ENCODE assay signal across 32 cellular contexts in genomic region chr15:38030609-38031008, GRCh38.
"Had no signal": no experiment of that assay in that cellular context is flagged by ENCODE, and none has a peak within 500 bp of the region (broad histone marks: within the 10 kb centered on the region; RNA-seq: fewer than 3 reads in every experiment).

No MANE protein-coding gene starts in this region.

- H3K36me3 Mint-ChIP-seq: activated CD4-positive, alpha-beta memory T cell treated with anti-CD3 and anti-CD28 coated beads for 36 hours; activated CD8-positive, alpha-beta memory T cell treated with anti-CD3 and anti-CD28 coated beads, Interleukin-2, amount 10 ng/mL, durations not matched to agents 7 days and 5 days; activated naive CD8-positive, alpha-beta T cell had no signal

- H3K9me3 ChIP-seq: esophagus squamous epithelium, gastroesophageal sphincter had no signal

- H3K36me3 ChIP-seq: brain microvascular endothelial cell, esophagus squamous epithelium, gastroesophageal sphincter had no signal

- FAIRE-seq: astrocyte, bronchial epithelial cell, endometrium had no signal

- H3K4me3 ChIP-seq: coronary artery, esophagus squamous epithelium, gastroesophageal sphincter had no signal

- H3K27me3 ChIP-seq: brain microvascular endothelial cell, esophagus squamous epithelium, gastroesophageal sphincter had no signal

- H3K4me1 Mint-ChIP-seq: activated CD4-positive, alpha-beta T cell treated with anti-CD3 and anti-CD28 coated beads for 36 hours; activated CD4-positive, alpha-beta T cell treated with anti-CD3 and anti-CD28 coated beads, Interleukin-2, amount 10 ng/mL, durations not matched to agents 24 days and 14 days; activated CD8-positive, alpha-beta memory T cell treated with anti-CD3 and anti-CD28 coated beads, Interleukin-2, amount 10 ng/mL, durations not matched to agents 7 days and 5 days; central memory CD8-positive, alpha-beta T cell had no signal

- DNase-seq: activated CD4-positive, alpha-beta memory T cell treated with anti-CD3 and anti-CD28 coated beads for 36 hours; activated CD4-positive, alpha-beta T cell treated with anti-CD3 and anti-CD28 coated beads for 36 hours; activated CD4-positive, alpha-beta T cell treated with anti-CD3 and anti-CD28 coated beads, Interleukin-2, amount 10 ng/mL, durations not matched to agents 24 days and 14 days; activated CD4-positive, CD25-positive, alpha-beta regulatory T cell; activated CD4-positive, CD25-positive, alpha-beta regulatory T cell treated with anti-CD3 and anti-CD28 coated beads, Interleukin-2, amount 50 U/mL, for 72 hours; activated CD8-positive, alpha-beta memory T cell treated with anti-CD3 and anti-CD28 coated beads, Interleukin-2, amount 10 ng/mL, durations not matched to agents 7 days and 5 days; activated CD8-positive, alpha-beta memory T cell treated with anti-CD3 and anti-CD28 coated beads, Interleukin-2, amount 50 U/mL, for 4 hours; activated CD8-positive, alpha-beta T cell treated with anti-CD3 and anti-CD28 coated beads, Interleukin-2, amount 10 ng/mL, durations not matched to agents 7 days and 5 days; activated effector memory CD4-positive, alpha-beta T cell treated with Interleukin-2 at 50 U/mL for 16 hours; activated gamma-delta T cell treated with Interleukin-2 at 50 U/mL for 16 hours; activated naive CD4-positive, alpha-beta T cell treated with anti-CD3 and anti-CD28 coated beads, Interleukin-2, amount 50 U/mL, for 16 hours; activated naive CD4-positive, alpha-beta T cell treated with Interleukin-2 at 50 U/mL for 16 hours; activated T-cell treated with anti-CD3 and anti-CD28 coated beads for 4 hours; activated T-cell treated with anti-CD3 and anti-CD28 coated beads, Interleukin-2, amount 50 U/mL, for 24 hours; activated T-cell treated with anti-CD3 and anti-CD28 coated beads, Interleukin-2, amount 50 U/mL, for 72 hours; amniotic stem cell; anterior cingulate cortex; brain microvascular endothelial cell; dermis blood vessel endothelial cell; effector CD4-positive, alpha-beta T cell; esophagus squamous epithelium; foreskin melanocyte; head of caudate nucleus; T-helper 2 cell had no signal

- H3K27me3 Mint-ChIP-seq: activated CD4-positive, alpha-beta memory T cell treated with anti-CD3 and anti-CD28 coated beads for 36 hours; activated CD8-positive, alpha-beta memory T cell treated with anti-CD3 and anti-CD28 coated beads, Interleukin-2, amount 10 ng/mL, durations not matched to agents 7 days and 5 days had no signal

- H3K27ac ChIP-seq: brain microvascular endothelial cell, coronary artery, epithelial cell of prostate, esophagus squamous epithelium, gastroesophageal sphincter had no signal

- H3K27ac Mint-ChIP-seq: activated CD4-positive, alpha-beta memory T cell treated with anti-CD3 and anti-CD28 coated beads for 36 hours; activated CD4-positive, alpha-beta T cell treated with anti-CD3 and anti-CD28 coated beads for 36 hours; activated CD4-positive, alpha-beta T cell treated with anti-CD3 and anti-CD28 coated beads, Interleukin-2, amount 10 ng/mL, durations not matched to agents 24 days and 14 days; activated CD8-positive, alpha-beta memory T cell treated with anti-CD3 and anti-CD28 coated beads, Interleukin-2, amount 10 ng/mL, durations not matched to agents 7 days and 5 days; activated CD8-positive, alpha-beta T cell treated with anti-CD3 and anti-CD28 coated beads, Interleukin-2, amount 10 ng/mL, durations not matched to agents 7 days and 5 days; activated naive CD8-positive, alpha-beta T cell; activated T-cell treated with anti-CD3 and anti-CD28 coated beads, Interleukin-2, amount 50 U/mL, for 24 hours; activated T-cell treated with anti-CD3 and anti-CD28 coated beads, Interleukin-2, amount 50 U/mL, for 72 hours had no signal

- H3K9me3 Mint-ChIP-seq: activated CD4-positive, alpha-beta memory T cell treated with anti-CD3 and anti-CD28 coated beads for 36 hours; activated CD4-positive, alpha-beta T cell treated with anti-CD3 and anti-CD28 coated beads, Interleukin-2, amount 10 ng/mL, durations not matched to agents 24 days and 14 days; central memory CD8-positive, alpha-beta T cell had no signal

- H3K4me3 Mint-ChIP-seq: activated CD4-positive, alpha-beta memory T cell treated with anti-CD3 and anti-CD28 coated beads for 36 hours; activated CD4-positive, alpha-beta T cell treated with anti-CD3 and anti-CD28 coated beads for 36 hours; activated CD4-positive, alpha-beta T cell treated with anti-CD3 and anti-CD28 coated beads, Interleukin-2, amount 10 ng/mL, durations not matched to agents 24 days and 14 days; activated CD8-positive, alpha-beta memory T cell treated with anti-CD3 and anti-CD28 coated beads, Interleukin-2, amount 10 ng/mL, durations not matched to agents 7 days and 5 days; activated CD8-positive, alpha-beta T cell treated with anti-CD3 and anti-CD28 coated beads, Interleukin-2, amount 10 ng/mL, durations not matched to agents 7 days and 5 days; activated naive CD8-positive, alpha-beta T cell; activated T-cell treated with anti-CD3 and anti-CD28 coated beads, Interleukin-2, amount 50 U/mL, for 24 hours; activated T-cell treated with anti-CD3 and anti-CD28 coated beads, Interleukin-2, amount 50 U/mL, for 72 hours; central memory CD8-positive, alpha-beta T cell had no signal

- H3K4me1 ChIP-seq: esophagus squamous epithelium, gastroesophageal sphincter had no signal

- ATAC-seq: activated CD4-positive, alpha-beta T cell treated with anti-CD3 and anti-CD28 coated beads for 36 hours; activated CD8-positive, alpha-beta memory T cell treated with anti-CD3 and anti-CD28 coated beads, Interleukin-2, amount 10 ng/mL, durations not matched to agents 7 days and 5 days; activated CD8-positive, alpha-beta T cell treated with anti-CD3 and anti-CD28 coated beads, Interleukin-2, amount 10 ng/mL, durations not matched to agents 7 days and 5 days; activated T-cell treated with anti-CD3 and anti-CD28 coated beads, Interleukin-2, amount 50 U/mL, for 72 hours; gastroesophageal sphincter had no signal
